ENCODE assay signal across 8 cellular contexts in the genomic region with DNA sequence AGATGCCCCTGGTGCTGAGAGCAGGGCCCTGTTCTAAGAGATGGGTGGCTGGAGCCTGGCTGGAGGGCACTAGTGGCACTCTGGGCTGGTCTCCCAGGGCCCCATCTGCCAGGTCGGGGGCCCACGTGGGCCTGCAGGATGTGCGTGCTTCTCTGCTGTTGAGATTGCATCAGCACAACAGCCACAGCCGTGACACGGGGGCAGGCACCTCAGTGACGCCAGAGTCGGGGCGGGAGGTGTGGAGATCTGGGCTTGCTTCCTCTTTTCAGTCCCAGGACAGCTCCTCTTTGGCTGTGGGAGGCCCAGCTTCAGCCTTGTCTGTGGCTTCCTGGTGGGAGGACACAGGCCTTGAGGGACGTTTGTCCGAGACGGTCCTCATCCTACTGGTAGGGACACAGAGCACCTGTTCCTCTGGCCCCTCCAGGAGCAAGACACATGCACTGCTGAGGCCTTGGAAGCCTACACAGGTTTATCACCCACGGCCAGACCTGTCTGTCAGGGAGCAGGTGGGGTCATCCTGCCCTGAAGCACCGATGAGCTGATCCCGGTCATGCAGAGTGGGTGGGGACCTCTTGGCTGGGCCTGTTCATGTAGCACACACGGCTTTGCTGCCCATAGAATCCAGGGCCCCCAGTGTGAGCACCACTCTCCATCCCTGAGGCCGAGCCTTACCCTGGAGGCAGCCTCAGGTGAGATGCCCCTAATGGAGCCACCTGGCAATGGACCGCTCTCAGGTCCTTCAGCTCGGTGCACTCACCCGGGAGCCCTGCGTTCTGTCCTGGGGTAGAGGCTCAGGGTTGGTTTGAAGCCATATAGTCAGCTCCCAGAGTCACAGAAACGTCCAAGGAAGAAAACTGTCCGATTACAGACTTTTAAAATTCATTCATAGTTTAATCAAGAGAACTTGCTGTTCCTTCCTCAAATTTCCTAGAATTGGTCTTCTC. TPM values are rescaled to one million over a fixed set of nuclear protein-coding genes. Genes with fewer than 3 reads are reported as not detected.
A peak's percentile ranks its signal among the peaks of the same experiment; 100 is the strongest.
DNase-seq lines count a peak whose midpoint lies in the region; ATAC-seq and TF ChIP-seq lines count a peak whose summit lies in the region.
"Not testable (repeated sequence)": the region's sequence is repeated elsewhere in the genome, so short reads cannot be mapped to it uniquely, and the experiment has no call there.

No MANE protein-coding gene starts in this region.

- CTCF ChIA-PET in activated B cell treated with CpG ODN at 0.5 μM for 24 hours (lab: Charles Lee), result not testable (repeated sequence)

- peak; percentile 89 for ATAC-seq in activated B cell treated with CpG ODN at 0.5 μM for 24 hours (ENCODE audit: low read depth)
- peak; percentile 78 for ATAC-seq in effector memory CD8-positive, alpha-beta T cell (replicated peaks)

- H3K4me1 Mint-ChIP-seq in activated B cell treated with CpG ODN at 0.5 μM for 24 hours, result peaks cover 14% of the 10 kb centered on the region
- H3K4me1 Mint-ChIP-seq in effector memory CD8-positive, alpha-beta T cell (ENCODE audit: low read depth in 2 of 2), result not testable (repeated sequence)

- not testable (repeated sequence) for H2AFZ ChIP-seq in OCI-LY3 (ENCODE audit: low read depth, low read length)

- not testable (repeated sequence) for H3K36me3 Mint-ChIP-seq in activated B cell treated with CpG ODN at 0.5 μM for 24 hours (ENCODE audit: low read depth); effector memory CD8-positive, alpha-beta T cell (ENCODE audit: insufficient read depth)

- H3K27me3 ChIP-seq in GM06990 (replicated peaks; ENCODE audit: control insufficient read depth, insufficient read depth, low read length); OCI-LY3 (ENCODE audit: low read depth, low read length); tibial nerve: not testable (repeated sequence)

- intact Hi-C loops in activated B cell treated with CpG ODN at 0.5 μM for 24 hours (cut with micrococcal nuclease), result not testable (repeated sequence)

- peak; percentile 18 to 65 for TF ChIP-seq EP300 in tibial nerve (IDR thresholded peaks at IDR 0.05)

- WGBS in tibial nerve, 2 donors, result no CpG with 5 or more reads among the region's 22 CpGs

- H3K79me2 ChIP-seq in OCI-LY3 (ENCODE audit: low read length), result not testable (repeated sequence)

- not testable (repeated sequence) for H3K4me3 ChIP-seq in GM06990 (replicated peaks; ENCODE audit: low read depth, low read length); OCI-LY3 (ENCODE audit: low read length); tibial nerve

- not testable (repeated sequence) for H3K36me3 ChIP-seq in GM06990 (ENCODE audit: control insufficient read depth, insufficient read depth, low read length); OCI-LY3 (replicated peaks; ENCODE audit: low read depth, low read length); tibial nerve

- DNase-seq in GM06990 (ENCODE audit: extremely low read depth, insufficient read length) (peak; percentile 80), activated B cell treated with CpG ODN at 0.5 μM for 24 hours (peak; percentile 85), mesenteric fat pad (ENCODE audit: low spot score) (peak; percentile 90), tibial nerve (ENCODE audit: low spot score in 2 of 2) (peak in 1 of 2 donors; percentile 84)
- DNase-seq in activated effector memory CD4-positive, alpha-beta T cell treated with Interleukin-2 at 50 U/mL for 16 hours, result peak; percentile 48
- peak in 1 of 3 experiments; percentile 50 for DNase-seq in effector memory CD8-positive, alpha-beta T cell
- peak; percentile 62 to 70 for DNase-seq in stimulated activated CD4-positive, alpha-beta T cell treated with anti-CD3 and anti-CD28 coated beads, Interleukin-2, amount 100 ng/mL, for 24 hours

- H3K27me3 Mint-ChIP-seq in activated B cell treated with CpG ODN at 0.5 μM for 24 hours; effector memory CD8-positive, alpha-beta T cell: not testable (repeated sequence)

- not testable (repeated sequence) for TF ChIP-seq POLR2A in tibial nerve (IDR thresholded peaks at IDR 0.05)

- peak overlapping the region; percentile 46; the same call in 1 of the 2 replicates for H3K4me2 ChIP-seq in OCI-LY3 (ENCODE audit: low read length)

- H3K4me3 Mint-ChIP-seq in activated B cell treated with CpG ODN at 0.5 μM for 24 hours; effector memory CD8-positive, alpha-beta T cell: not testable (repeated sequence)

- H3K9me3 ChIP-seq in OCI-LY3 (ENCODE audit: insufficient read depth, low read length); tibial nerve: not testable (repeated sequence)

- H3K9me3 Mint-ChIP-seq in activated B cell treated with CpG ODN at 0.5 μM for 24 hours; effector memory CD8-positive, alpha-beta T cell: not testable (repeated sequence)

- H3K4me1 ChIP-seq in OCI-LY3 (ENCODE audit: low read length), result peaks cover 14% of the 10 kb centered on the region
- H3K4me1 ChIP-seq in tibial nerve, result not testable (repeated sequence)

- POLR2A ChIA-PET in activated B cell treated with CpG ODN at 0.5 μM for 24 hours (lab: Charles Lee), result not testable (repeated sequence)

- TF ChIP-seq CTCF in GM06990 (IDR thresholded peaks at IDR 0.05; ENCODE audit: insufficient read depth, low read length, poor library complexity, severe bottlenecking); OCI-LY3 (IDR thresholded peaks at IDR 0.05; ENCODE audit: low read depth, low read length); activated B cell treated with CpG ODN at 0.5 μM for 24 hours (IDR thresholded peaks at IDR 0.05); tibial nerve (IDR thresholded peaks at IDR 0.05): not testable (repeated sequence)

- H3K27ac ChIP-seq in OCI-LY3 (ENCODE audit: low read length) (peak overlapping the region; percentile 39; the same call in 1 of the 2 replicates), tibial nerve (peak overlapping the region in 1 of 4 donors; percentile 71)

- H3K27ac Mint-ChIP-seq in activated B cell treated with CpG ODN at 0.5 μM for 24 hours, result peak overlapping the region; percentile 86
- not testable (repeated sequence) for H3K27ac Mint-ChIP-seq in effector memory CD8-positive, alpha-beta T cell

- not testable (repeated sequence) for H4K20me1 ChIP-seq in OCI-LY3 (ENCODE audit: insufficient read depth, low read length)

- H3K9ac ChIP-seq in OCI-LY3 (ENCODE audit: low read length), result peak overlapping the region; percentile 32; the same call in 1 of the 2 replicates

RNA-seq across cellular contexts. Expression of a gene that starts 44.3 kb away (rescaled TPM):
- total RNA-seq in activated B cell treated with CpG ODN at 0.5 μM for 24 hours (36.4 and 40.9 TPM in 2 replicates), mesenteric fat pad (6.0 TPM), tibial nerve (1 to 10 TPM; 2.6 to 5.2 (median 3.1) TPM)
